In the genomic region with DNA sequence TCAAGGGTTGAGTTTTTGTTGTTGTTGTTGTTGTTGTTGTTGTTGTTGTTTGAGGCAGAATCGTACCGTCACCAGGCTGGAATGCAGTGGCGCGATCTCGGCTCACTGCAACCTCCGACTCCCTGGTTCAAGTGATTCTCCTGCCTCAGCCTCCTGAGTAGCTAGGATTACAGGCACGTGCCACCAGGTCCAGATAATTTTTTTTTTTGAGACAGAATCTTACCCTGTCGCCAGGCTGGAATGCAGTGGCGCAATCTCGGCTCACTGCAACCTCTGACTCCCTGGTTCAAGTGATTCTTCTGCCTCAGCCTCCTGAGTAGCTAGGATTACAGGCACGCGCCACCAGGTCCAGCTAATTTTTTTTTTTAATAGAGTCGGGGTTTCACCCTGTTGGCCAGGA, we compare ENCODE assay signal across 6 cellular contexts. TPM values are rescaled to one million over a fixed set of nuclear protein-coding genes. Genes with fewer than 3 reads are reported as not detected.
A peak's percentile ranks its signal among the peaks of the same experiment; 100 is the strongest.
DNase-seq lines count a peak whose midpoint lies in the region; ATAC-seq, FAIRE-seq and TF ChIP-seq lines count a peak whose summit lies in the region.
"Not testable (repeated sequence)": the region's sequence is repeated elsewhere in the genome, so short reads cannot be mapped to it uniquely, and the experiment has no call there.

No MANE protein-coding gene starts in this region.

- not testable (repeated sequence) for H3K27ac ChIP-seq in H9 (ENCODE audit: insufficient read length, low read depth, low read length); foreskin keratinocyte; HepG2 (ENCODE audit: extremely low read length, insufficient read depth, low read length); trophoblast cell (ENCODE audit: low read depth, low read length)

- not testable (repeated sequence) for H4K8ac ChIP-seq in H9 (replicated peaks; ENCODE audit: insufficient read length, low read depth, low read length); trophoblast cell (ENCODE audit: low read depth, low read length)

- not testable (repeated sequence) for H3K9me3 ChIP-seq in H9 (ENCODE audit: control insufficient read depth, low read depth, low read length); HepG2 (ENCODE audit: low read length); trophoblast cell (ENCODE audit: insufficient read depth, low read depth, low read length)

- BruUV-seq in HepG2 (replicated peaks; lab: Mats Ljungman, UMichigan): not testable (repeated sequence)

- not testable (repeated sequence) for H3K18ac ChIP-seq in H9 (ENCODE audit: insufficient read length, low read depth, low read length); trophoblast cell (ENCODE audit: low read length)

- H3K27me3 Mint-ChIP-seq in H9 (ENCODE audit: low read depth): not testable (repeated sequence)

- not testable (repeated sequence) for H4K91ac ChIP-seq in H9 (ENCODE audit: insufficient read length, low read depth, low read length); trophoblast cell (ENCODE audit: low read depth, low read length)

- H3K56ac ChIP-seq in H9 (ENCODE audit: insufficient read length, low read depth, low read length): not testable (repeated sequence)

- H4K20me1 ChIP-seq in H9 (ENCODE audit: control insufficient read depth, insufficient read depth, insufficient read length); HepG2 (ENCODE audit: insufficient read depth, low read length): not testable (repeated sequence)

- H3K36me3 ChIP-seq in HepG2 (replicated peaks in 1 of 2; ENCODE audit: control insufficient read depth in 1 of 2, insufficient read depth in 2 of 2, low read length in 2 of 2); trophoblast cell (ENCODE audit: control insufficient read depth in 1 of 2, insufficient read depth in 2 of 2, low read length in 2 of 2): not testable (repeated sequence)

- H2BK5ac ChIP-seq in H9 (ENCODE audit: insufficient read length, low read length): not testable (repeated sequence)
- H2BK5ac ChIP-seq in trophoblast cell (ENCODE audit: low read depth, low read length, poor library complexity): peak overlapping the region; percentile 31

- DNase-seq in EL (peak; percentile 7), HT1080 (ENCODE audit: low read depth) (peak; percentile 17), trophoblast cell (peak; percentile 59 to 67)
- DNase-seq in H9; foreskin keratinocyte; HepG2 (ENCODE audit: low spot score): not testable (repeated sequence)

- H2BK120ac ChIP-seq in H9 (ENCODE audit: low read depth, low read length, poor library complexity, severe bottlenecking); trophoblast cell (ENCODE audit: insufficient read depth, low read length, poor library complexity): not testable (repeated sequence)

- POLR2A ChIA-PET in HepG2 (lab: Yijun Ruan, JAX): not testable (repeated sequence)

- H3K79me2 ChIP-seq in H9 (ENCODE audit: insufficient read depth, low read length); HepG2 (ENCODE audit: insufficient read depth, low read length); trophoblast cell (ENCODE audit: control insufficient read depth, insufficient read depth, low read length, poor library complexity): not testable (repeated sequence)

- peak overlapping the region; percentile 9 for H4K12ac ChIP-seq in trophoblast cell (ENCODE audit: low read depth, low read length)

- H3K27me3 ChIP-seq in H9 (ENCODE audit: insufficient read depth, low read length); foreskin keratinocyte; HepG2 (ENCODE audit: control insufficient read depth in 1 of 2, insufficient read depth in 2 of 2, low read length in 2 of 2); trophoblast cell (ENCODE audit: insufficient read depth, low read length): not testable (repeated sequence)

- H3K36me3 Mint-ChIP-seq in H9 (ENCODE audit: insufficient read depth in 1 of 3, low read depth in 3 of 3): not testable (repeated sequence)

- not testable (repeated sequence) for H3K9ac ChIP-seq in H9 (ENCODE audit: extremely low read depth, insufficient read length, low read length); HepG2 (ENCODE audit: insufficient read depth, low read depth, low read length); trophoblast cell (ENCODE audit: low read length)

- not testable (repeated sequence) for H3K23me2 ChIP-seq in H9 (ENCODE audit: insufficient read length, low read depth, low read length, poor library complexity, severe bottlenecking)

- not testable (repeated sequence) for FAIRE-seq in HepG2 (lab: Jason Lieb, UNC)

- not testable (repeated sequence) for H3K79me1 ChIP-seq in H9 (ENCODE audit: insufficient read depth, low read depth, low read length, poor library complexity, severe bottlenecking)
- peaks cover 14% of the 10 kb centered on the region for H3K79me1 ChIP-seq in trophoblast cell (ENCODE audit: low read length)

- not testable (repeated sequence) for H3K4me3 ChIP-seq in HepG2 (replicated peaks in 1 of 3; ENCODE audit: insufficient read depth in 1 of 3, low read depth in 2 of 3, low read length in 3 of 3); trophoblast cell (ENCODE audit: low read depth, low read length)

- not testable (repeated sequence) for H3T11ph ChIP-seq in H9 (ENCODE audit: low read length)

- intact Hi-C loops in HepG2 (cut with micrococcal nuclease; ENCODE audit: unreplicated experiment): not testable (repeated sequence)

- H2BK15ac ChIP-seq in H9 (ENCODE audit: low read depth, low read length): not testable (repeated sequence)

- H2BK12ac ChIP-seq in H9 (ENCODE audit: insufficient read length, low read depth, low read length); trophoblast cell (ENCODE audit: low read length): not testable (repeated sequence)

- WGBS in H9 (ENCODE audit: extremely low coverage, insufficient read length, low lambda C conversion rate): no CpG with 5 or more reads among the region's 13 CpGs
- WGBS in HepG2 (ENCODE audit: low lambda C conversion rate): 57% methylated on average over 13 of the region's 13 CpGs
- no CpG with 5 or more reads among the region's 13 CpGs for WGBS in trophoblast cell (ENCODE audit: extremely low coverage, insufficient coverage, insufficient read length)

- ATAC-seq in foreskin keratinocyte: peak; percentile 42
- ATAC-seq in HepG2: not testable (repeated sequence)

- H3K4ac ChIP-seq in H9 (ENCODE audit: low read depth, low read length); trophoblast cell (ENCODE audit: low read depth, low read length): not testable (repeated sequence)

- in situ Hi-C loops in HepG2 (cut with HindIII; ENCODE audit: extremely low pct_ligation_motif_present, low pct_unique_long_range_greater_than_20kb): not testable (repeated sequence)

- CTCF ChIA-PET in HepG2 (lab: Yijun Ruan, JAX; ENCODE audit: low intra/inter-chr PET ratio, low total read pairs): not testable (repeated sequence)

- TF ChIP-seq CTCF in H9 (conservative IDR thresholded peaks at IDR 0.05); foreskin keratinocyte (conservative IDR thresholded peaks at IDR 0.05); HepG2 (CRISPR knock-in tag; IDR thresholded peaks at IDR 0.05): not testable (repeated sequence)

- not testable (repeated sequence) for H3K4me2 ChIP-seq in H9 (ENCODE audit: insufficient read depth, insufficient read length, low read length); HepG2 (ENCODE audit: low read depth, low read length); trophoblast cell (ENCODE audit: low read length)

- H3K23ac ChIP-seq in H9 (ENCODE audit: insufficient read length, low read depth, low read length); trophoblast cell (ENCODE audit: low read length): not testable (repeated sequence)

- not testable (repeated sequence) for H3K4me1 Mint-ChIP-seq in H9

- not testable (repeated sequence) for H3K9me3 Mint-ChIP-seq in H9

- H3K14ac ChIP-seq in H9 (ENCODE audit: insufficient read depth, low read length); trophoblast cell (ENCODE audit: low read length): not testable (repeated sequence)

- not testable (repeated sequence) for TF ChIP-seq POLR2A in HepG2 (IDR thresholded peaks at IDR 0.05; ENCODE audit: insufficient read depth in 1 of 2, low read depth in 2 of 2, low read length in 2 of 2)

- H2AK5ac ChIP-seq in H9 (ENCODE audit: insufficient read length, low read length); trophoblast cell (ENCODE audit: low read length): not testable (repeated sequence)

- 0 out of 7 replicates have a peak overlapping the region, but pooled peaks of 2 of the 3 experiments have one; percentile 1 for H3K27ac Mint-ChIP-seq in H9

- H2AFZ ChIP-seq in H9 (ENCODE audit: low read length); HepG2 (ENCODE audit: low read length); trophoblast cell (ENCODE audit: insufficient read depth, low read length, poor library complexity): not testable (repeated sequence)

- not testable (repeated sequence) for TF ChIP-seq EP300 in HepG2 (IDR thresholded peaks at IDR 0.05; ENCODE audit: low read depth in 2 of 2, low read length in 2 of 2); HepG2 (CRISPR knock-in tag; IDR thresholded peaks at IDR 0.05; ENCODE audit: borderline replicate concordance)

- not testable (repeated sequence) for H4K5ac ChIP-seq in H9 (ENCODE audit: insufficient read length, low read depth, low read length)

- not testable (repeated sequence) for H3K4me1 ChIP-seq in H9 (ENCODE audit: insufficient read depth, low read length); foreskin keratinocyte; HepG2 (ENCODE audit: insufficient read depth, low read length); trophoblast cell (ENCODE audit: control insufficient read depth in 1 of 2, insufficient read depth in 2 of 2, low read length in 2 of 2)

- not testable (repeated sequence) for H3K4me3 Mint-ChIP-seq in H9

- H2BK20ac ChIP-seq in H9 (ENCODE audit: low read depth, low read length, poor library complexity, severe bottlenecking): not testable (repeated sequence)

- not testable (repeated sequence) for TF ChIP-seq RAD21 in HepG2 (CRISPR knock-in tag; IDR thresholded peaks at IDR 0.05)

RNA-seq across cellular contexts. Expression of a gene that starts 14.9 kb away (rescaled TPM):
- 39.3 and 42.0 TPM in 2 replicates for total RNA-seq in H9 (2021)
- total RNA-seq in HT1080 (2014; rRNA removed; shearing (Covaris generic)): 10.8 and 15.6 TPM in 2 replicates
- polyA plus RNA-seq in HT1080 (2015; cell fraction: cytosol; rRNA removed): 7.9 and 8.6 TPM in 2 replicates
- 49.0 and 53.4 TPM in 2 replicates for polyA plus RNA-seq in HT1080 (2015; cell fraction: nucleus; rRNA removed)
- total RNA-seq in foreskin keratinocyte: 17.1 and 18.3 TPM in 2 replicates
- 3.1 and 3.5 TPM in 2 replicates for polyA plus RNA-seq in foreskin keratinocyte
- total RNA-seq in HepG2 (2016; rRNA removed; fragmentation: Illumina TruSeq; extraction: Trizol): 31.2 and 34.4 TPM in 2 replicates
- total RNA-seq in HepG2 (2016; cell fraction: cytosol; rRNA removed; fragmentation: Illumina TruSeq; extraction: Trizol; ENCODE audit: low read depth): 11.1 and 11.5 TPM in 2 replicates
- total RNA-seq in HepG2 (2016; cell fraction: insoluble cytoplasmic fraction; rRNA removed; fragmentation: Illumina TruSeq; extraction: Trizol): 30.1 and 32.4 TPM in 2 replicates
- 9.5 and 11.8 TPM in 2 replicates for total RNA-seq in HepG2 (2016; cell fraction: membrane; rRNA removed; fragmentation: Illumina TruSeq; extraction: Trizol)
- 89.2 and 92.5 TPM in 2 replicates for total RNA-seq in HepG2 (2016; cell fraction: nucleus; rRNA removed; fragmentation: Illumina TruSeq; extraction: Trizol)
- 20.5 and 22.1 TPM in 2 replicates for polyA plus RNA-seq in HepG2 (2011; rRNA removed)
- polyA plus RNA-seq in HepG2 (2011; cell fraction: cytosol; rRNA removed): 7.2 and 8.5 TPM in 2 replicates
- 44.4 and 46.0 TPM in 2 replicates for polyA plus RNA-seq in HepG2 (2011; cell fraction: nucleus; rRNA removed)
- polyA plus RNA-seq in HepG2 (2012): 19.5 and 23.0 TPM in 2 replicates
- 0.57 and 0.70 TPM in 2 replicates for polyA plus RNA-seq in HepG2 (2016; cell fraction: cytosol; fragmentation: Illumina TruSeq; extraction: Trizol; ENCODE audit: low read depth)
- 19.6 and 20.9 TPM in 2 replicates for polyA plus RNA-seq in HepG2 (2016; cell fraction: insoluble cytoplasmic fraction; fragmentation: Illumina TruSeq; extraction: Trizol; ENCODE audit: low read depth)
- polyA plus RNA-seq in HepG2 (2016; cell fraction: membrane; fragmentation: Illumina TruSeq; extraction: Trizol; ENCODE audit: low read depth): 2.3 and 2.4 TPM in 2 replicates
- polyA plus RNA-seq in HepG2 (2016; cell fraction: nucleus; fragmentation: Illumina TruSeq; extraction: Trizol; ENCODE audit: insufficient read depth, low read depth): 96.7 and 102 TPM in 2 replicates
- 16.2 and 33.3 TPM in 2 replicates for polyA minus RNA-seq in HepG2 (2011; rRNA and poly(A)+ RNA removed; ENCODE audit: low replicate concordance)
- 23.0 and 26.5 TPM in 2 replicates for polyA minus RNA-seq in HepG2 (2011; cell fraction: cytosol; rRNA and poly(A)+ RNA removed)
- 175 and 178 TPM in 2 replicates for polyA minus RNA-seq in HepG2 (2011; cell fraction: nucleus; rRNA and poly(A)+ RNA removed)
- 42.3 and 42.9 TPM in 2 replicates for polyA plus RNA-seq in trophoblast cell (2013)
